11 cellular contexts compared by ENCODE assay signal in genomic region chr4:88227734-88228133, GRCh38.
"Had no signal": no experiment of that assay in that cellular context is flagged by ENCODE, and none has a peak within 500 bp of the region (broad histone marks: within the 10 kb centered on the region; RNA-seq: fewer than 3 reads in every experiment).

No MANE protein-coding gene starts in this region.

- H2AFZ ChIP-seq: GM23248, GM23338 had no signal

- H3K27ac ChIP-seq: GM23248 had no signal

- H3K4me3 ChIP-seq: GM23248, GM23338, HAP-1 had no signal

- DNase-seq: GM23248, GOT3, H7, H9, HCEC 1CT, HFFc6 had no signal

- H3K4me2 ChIP-seq: GM23338 had no signal

- H3K4me1 ChIP-seq: HAP-1 had no signal

- H3K9me3 ChIP-seq: HAP-1 had no signal

- ATAC-seq: GM23338, HCT116 had no signal

- H3K36me3 ChIP-seq: HAP-1 had no signal

- H3K9ac ChIP-seq: GM23248 had no signal

- FAIRE-seq: H1, H54 had no signal

- H3K27ac Mint-ChIP-seq: GM23338, H9, HFFc6 had no signal

- H3K4me3 Mint-ChIP-seq: GM23338, H9, HFFc6 had no signal
